12 cellular contexts compared by ENCODE assay signal in the genomic region with DNA sequence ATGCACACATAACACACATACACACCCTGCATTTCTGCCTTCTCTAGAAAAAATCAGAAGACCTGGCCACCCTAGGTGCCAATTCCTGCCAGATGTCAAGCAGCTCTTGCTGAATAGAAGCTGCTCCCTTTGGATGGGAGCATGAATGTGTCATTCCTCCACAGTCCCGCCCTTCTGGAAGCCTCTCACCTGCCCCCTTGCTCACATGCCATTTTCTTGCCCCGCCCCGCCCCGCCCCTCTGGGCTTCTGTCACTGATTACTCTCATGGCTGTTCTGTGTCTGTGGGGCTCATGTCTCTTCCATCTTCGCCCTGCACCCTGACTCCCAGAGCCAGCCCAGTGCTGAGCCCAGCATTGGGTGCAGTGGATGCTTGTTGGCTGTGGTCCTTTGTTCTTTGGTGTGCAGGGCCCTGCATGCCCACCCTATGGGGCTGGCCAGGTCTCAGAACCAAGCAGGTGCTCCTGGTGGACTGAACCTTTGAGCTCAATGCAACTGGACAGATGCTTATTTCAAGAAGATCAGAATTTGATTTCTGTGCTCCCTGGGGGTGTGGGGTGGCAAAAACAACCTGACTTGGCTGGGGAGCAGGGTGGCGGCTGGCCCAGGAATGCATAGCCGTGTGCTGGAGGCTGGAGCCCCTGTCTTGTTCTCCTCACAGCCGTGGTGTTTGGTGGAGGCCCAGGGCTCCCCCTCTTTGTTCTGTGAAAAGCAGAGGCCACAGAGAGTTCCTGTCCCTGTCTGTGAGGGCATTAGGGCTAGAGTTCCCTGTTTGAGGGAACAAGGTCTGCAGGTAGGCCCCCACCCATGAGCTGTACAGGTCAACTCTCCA.
DNase-seq lines count a peak whose midpoint lies in the region; ATAC-seq and TF ChIP-seq lines count a peak whose summit lies in the region.
"Had no signal": no experiment of that assay in that cellular context is flagged by ENCODE, and none has a peak within 500 bp of the region (broad histone marks: within the 10 kb centered on the region; RNA-seq: fewer than 3 reads in every experiment).

No MANE protein-coding gene starts in this region.

- H3K4me2 ChIP-seq in hepatocyte, result no peak overlapping the region

- 69% methylated on average over 8 of the region's 8 CpGs for WGBS in hepatocyte (ENCODE audit: low lambda C conversion rate, missing lambda C conversion rate)

- H3K4me1 Mint-ChIP-seq in stimulated activated naive B cell treated with anti-CD40 and anti-IgM and Interleukin-4, amounts not matched to agents 10 μg/mL and 1 μg/mL and 100 μg/mL, for 72 hours, result no peaks in the 10 kb centered on the region

- H3K9me3 Mint-ChIP-seq in stimulated activated naive B cell treated with anti-CD40 and anti-IgM and Interleukin-4, amounts not matched to agents 10 μg/mL and 1 μg/mL and 100 μg/mL, for 72 hours, result no peaks in the 10 kb centered on the region

- no peak overlapping the region for H3K4me3 Mint-ChIP-seq in stimulated activated naive B cell treated with anti-CD40 and anti-IgM and Interleukin-4, amounts not matched to agents 10 μg/mL and 1 μg/mL and 100 μg/mL, for 72 hours

- H3K36me3 ChIP-seq in hepatocyte (replicated peaks; ENCODE audit: insufficient read depth, low read depth) (no peaks in the 10 kb centered on the region), brain microvascular endothelial cell (replicated peaks) (no peaks in the 10 kb centered on the region)
- H3K36me3 ChIP-seq: thoracic aorta had no signal

- no peak for ATAC-seq in stimulated activated naive B cell treated with anti-CD40 and anti-IgM and Interleukin-4, amounts not matched to agents 10 μg/mL and 1 μg/mL and 100 μg/mL, for 72 hours (replicated peaks)
- no peak for ATAC-seq in HG03280 (IDR thresholded peaks at IDR 0.05; ENCODE audit: unreplicated experiment)

- no peaks in the 10 kb centered on the region for H3K36me3 Mint-ChIP-seq in stimulated activated naive B cell treated with anti-CD40 and anti-IgM and Interleukin-4, amounts not matched to agents 10 μg/mL and 1 μg/mL and 100 μg/mL, for 72 hours

- H3K27me3 ChIP-seq in hepatocyte (no peaks in the 10 kb centered on the region), brain microvascular endothelial cell (replicated peaks) (no peaks in the 10 kb centered on the region)

- peak; percentile 9 for DNase-seq in NCI-H748 (lab: John Stamatoyannopoulos, UW; ENCODE audit: unreplicated experiment)
- no peak for DNase-seq in NCI-H748 treated with DMSO at 0.1 percent for 48 hours (lab: John Stamatoyannopoulos, UW)
- DNase-seq in NCI-H510A treated with DMSO at 0.1 percent for 48 hours (lab: John Stamatoyannopoulos, UW), result peak; percentile 15
- DNase-seq in hepatocyte (ENCODE audit: low spot score), result peak; percentile 66
- no peak for DNase-seq in brain microvascular endothelial cell
- no peak for DNase-seq in stimulated activated naive B cell treated with anti-CD40 and anti-IgM and Interleukin-4, amounts not matched to agents 10 μg/mL and 1 μg/mL and 100 μg/mL, for 72 hours
- DNase-seq: DMS79 treated with DMSO at 0.1 percent for 48 hours, head of caudate nucleus, NCI-H1436 had no signal

- no peak overlapping the region for H3K27ac Mint-ChIP-seq in stimulated activated naive B cell treated with anti-CD40 and anti-IgM and Interleukin-4, amounts not matched to agents 10 μg/mL and 1 μg/mL and 100 μg/mL, for 72 hours

- no peak overlapping the region for H2AFZ ChIP-seq in hepatocyte

- peaks cover 3 to 12% of the 10 kb centered on the region in 2 donors for H3K27me3 Mint-ChIP-seq in stimulated activated naive B cell treated with anti-CD40 and anti-IgM and Interleukin-4, amounts not matched to agents 10 μg/mL and 1 μg/mL and 100 μg/mL, for 72 hours

- H3K27ac ChIP-seq in hepatocyte, result no peak overlapping the region
- peak overlapping the region; percentile 54 for H3K27ac ChIP-seq in temporal lobe (ENCODE audit: low read depth, low read length)
- H3K27ac ChIP-seq in brain microvascular endothelial cell, result no peak overlapping the region
- H3K27ac ChIP-seq: thoracic aorta had no signal

- no peaks in the 10 kb centered on the region for H3K79me2 ChIP-seq in hepatocyte

- no peaks in the 10 kb centered on the region for H4K20me1 ChIP-seq in hepatocyte (ENCODE audit: insufficient read depth, poor library complexity, severe bottlenecking)

- H3K4me3 ChIP-seq in hepatocyte, result no peak overlapping the region
- no peak overlapping the region for H3K4me3 ChIP-seq in brain microvascular endothelial cell (ENCODE audit: low read depth, low read length)
- H3K4me3 ChIP-seq: thoracic aorta had no signal

- no peak for TF ChIP-seq CTCF in hepatocyte (IDR thresholded peaks at IDR 0.05; ENCODE audit: poor library complexity)
- no peak for TF ChIP-seq CTCF in brain microvascular endothelial cell (IDR thresholded peaks at IDR 0.05; ENCODE audit: low read depth, low read length, missing control alignments)

- H3K9me3 ChIP-seq in hepatocyte (ENCODE audit: low read depth), result no peaks in the 10 kb centered on the region
- H3K9me3 ChIP-seq: thoracic aorta had no signal

- H3K9me2 ChIP-seq in hepatocyte (replicated peaks; ENCODE audit: insufficient read depth), result no peaks in the 10 kb centered on the region

- H3K4me1 ChIP-seq in hepatocyte (ENCODE audit: insufficient read depth), result no peaks in the 10 kb centered on the region

- in situ Hi-C loops in brain microvascular endothelial cell (cut with HindIII; ENCODE audit: low pct_ligation_motif_present, low sequenced_read_pairs), result no loop called here

Comparison
In these comparisons a context has a peak if more than half of its experiments do, and no peak if none do; other contexts are left out.
1. DNase-seq: peak in NCI-H748 (single experiment), NCI-H510A treated with DMSO at 0.1 percent for 48 hours (single experiment) and hepatocyte (single experiment); none in NCI-H748 treated with DMSO at 0.1 percent for 48 hours (single experiment), brain microvascular endothelial cell (single experiment) and stimulated activated naive B cell treated with anti-CD40 and anti-IgM and Interleukin-4, amounts not matched to agents 10 μg/mL and 1 μg/mL and 100 μg/mL, for 72 hours (single experiment).